Comparison of ENCODE assay signal across 9 cellular contexts in the genomic region with DNA sequence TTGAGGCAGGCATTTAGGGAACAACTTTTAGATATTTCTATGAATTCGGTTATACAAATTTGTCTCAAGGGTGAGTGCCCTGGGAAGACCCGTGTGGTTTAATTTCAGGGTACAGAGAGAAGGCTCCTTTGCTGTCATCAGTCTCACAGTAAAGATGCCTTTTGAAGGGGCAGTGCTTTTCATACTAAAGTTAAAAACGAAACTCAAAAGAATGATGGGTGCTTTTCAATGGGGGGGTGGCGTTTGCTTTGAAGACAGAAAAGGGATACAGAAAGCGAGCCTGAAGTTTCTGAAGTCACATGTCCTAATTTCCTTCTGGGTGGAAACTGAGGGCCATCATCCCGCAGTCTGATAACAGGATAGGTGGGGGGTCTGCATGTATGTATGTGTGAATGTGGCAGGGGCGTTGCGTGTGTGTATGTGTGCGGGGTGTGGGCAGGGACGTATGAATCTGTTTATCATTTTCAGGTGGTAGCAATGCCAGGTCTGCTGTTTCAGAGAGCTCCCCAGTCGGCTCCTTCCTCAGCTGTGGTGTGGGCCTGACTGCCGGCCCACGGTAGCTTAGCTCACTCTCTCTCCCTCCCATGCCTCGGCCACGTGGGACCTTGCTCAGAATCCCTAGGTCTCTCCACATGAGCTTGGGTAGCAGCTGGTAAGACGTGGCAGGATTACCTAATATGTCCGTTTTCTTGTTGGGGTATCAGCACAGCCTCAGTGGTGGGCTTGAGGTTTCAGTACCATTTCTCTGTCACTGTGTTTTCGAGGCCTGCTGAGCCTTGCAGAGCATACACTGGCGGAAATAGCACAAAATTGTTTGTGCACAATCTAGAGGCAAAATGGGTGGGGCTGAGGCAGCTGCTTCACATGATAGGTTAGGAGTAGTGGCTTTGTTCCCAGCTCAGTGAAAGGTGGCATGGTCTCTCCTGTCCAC. TPM values are rescaled to one million over a fixed set of nuclear protein-coding genes. Genes with fewer than 3 reads are reported as not detected.
DNase-seq lines count a peak whose midpoint lies in the region; ATAC-seq, FAIRE-seq and TF ChIP-seq lines count a peak whose summit lies in the region.
"Had no signal": no experiment of that assay in that cellular context is flagged by ENCODE, and none has a peak within 500 bp of the region (broad histone marks: within the 10 kb centered on the region; RNA-seq: fewer than 3 reads in every experiment).

No MANE protein-coding gene starts in this region.

- no peaks in the 10 kb centered on the region for H4K20me1 ChIP-seq in HepG2 (ENCODE audit: insufficient read depth, low read length)

- no peak overlapping the region for H2AFZ ChIP-seq in HepG2 (ENCODE audit: low read length)

- H3K9me3 ChIP-seq in liver (ENCODE audit: control insufficient read depth in 4 of 4, low read length in 3 of 4) (no peaks in the 10 kb centered on the region), HepG2 (ENCODE audit: low read length) (no peaks in the 10 kb centered on the region), T-helper 17 cell (ENCODE audit: control insufficient read depth, low read length, poor library complexity, severe bottlenecking) (no peaks in the 10 kb centered on the region)

- peak overlapping the region; percentile 94 for H3K27ac Mint-ChIP-seq in T-helper 17 cell
- H3K27ac Mint-ChIP-seq in effector memory CD8-positive, alpha-beta T cell: peak overlapping the region; percentile 81 to 97

- H3K27me3 ChIP-seq in liver (ENCODE audit: control insufficient read depth in 4 of 4, insufficient read depth in 4 of 4, low read length in 3 of 4) (no peaks in the 10 kb centered on the region), HepG2 (ENCODE audit: control insufficient read depth in 1 of 2, insufficient read depth in 2 of 2, low read length in 2 of 2) (peaks cover 0 to 49% of the 10 kb centered on the region in 2 experiments; a peak in 3 of 5 replicates)

- peak overlapping the region; percentile 23 to 53 for H3K27ac ChIP-seq in liver (ENCODE audit: low read depth in 1 of 2, low read length in 2 of 2)
- H3K27ac ChIP-seq in HepG2 (ENCODE audit: extremely low read length, insufficient read depth, low read length): no peak overlapping the region
- H3K27ac ChIP-seq in urinary bladder (ENCODE audit: low read depth): peak overlapping the region; percentile 28
- H3K27ac ChIP-seq: C4-2B had no signal

- H3K9me3 Mint-ChIP-seq in effector memory CD8-positive, alpha-beta T cell: no peaks in the 10 kb centered on the region

- no peak overlapping the region for H3K4me2 ChIP-seq in HepG2 (ENCODE audit: low read depth, low read length)

- TF ChIP-seq CTCF in liver (IDR thresholded peaks at IDR 0.05; ENCODE audit: low read depth, low read length, missing input control) (no peak), HepG2 (CRISPR knock-in tag; IDR thresholded peaks at IDR 0.05) (no peak)

- H3K27me3 Mint-ChIP-seq in T-helper 17 cell: no peaks in the 10 kb centered on the region
- no peaks in the 10 kb centered on the region for H3K27me3 Mint-ChIP-seq in effector memory CD8-positive, alpha-beta T cell

- H3K36me3 ChIP-seq in liver (ENCODE audit: control insufficient read depth in 4 of 4, insufficient read depth in 3 of 4, low read depth in 1 of 4, low read length in 3 of 4): no peaks in the 10 kb centered on the region
- no peaks in the 10 kb centered on the region for H3K36me3 ChIP-seq in HepG2 (replicated peaks in 1 of 2; ENCODE audit: control insufficient read depth in 1 of 2, insufficient read depth in 2 of 2, low read length in 2 of 2)
- no peaks in the 10 kb centered on the region for H3K36me3 ChIP-seq in urinary bladder (ENCODE audit: insufficient read depth)

- H3K4me3 Mint-ChIP-seq in T-helper 17 cell: peak overlapping the region; percentile 78
- peak overlapping the region; percentile 84 to 97 for H3K4me3 Mint-ChIP-seq in effector memory CD8-positive, alpha-beta T cell

- peaks cover 0 to 9% (median 3%) of the 10 kb centered on the region in 4 donors for H3K4me1 ChIP-seq in liver (ENCODE audit: control insufficient read depth in 4 of 4, insufficient read depth in 4 of 4, low read length in 3 of 4)
- no peaks in the 10 kb centered on the region for H3K4me1 ChIP-seq in HepG2 (ENCODE audit: insufficient read depth, low read length)
- H3K4me1 ChIP-seq in urinary bladder (ENCODE audit: insufficient read depth): peaks cover 2% of the 10 kb centered on the region

- no peak for TF ChIP-seq RAD21 in liver (IDR thresholded peaks at IDR 0.05)
- no peak for TF ChIP-seq RAD21 in HepG2 (CRISPR knock-in tag; IDR thresholded peaks at IDR 0.05)

- TF ChIP-seq POLR2A in HepG2 (IDR thresholded peaks at IDR 0.05; ENCODE audit: insufficient read depth in 1 of 2, low read depth in 2 of 2, low read length in 2 of 2): no peak

- H3K4me3 ChIP-seq in liver (ENCODE audit: low read depth in 1 of 3, low read length in 3 of 3) (no peak overlapping the region), HepG2 (replicated peaks in 1 of 3; ENCODE audit: insufficient read depth in 1 of 3, low read depth in 2 of 3, low read length in 3 of 3) (no peak overlapping the region), urinary bladder (ENCODE audit: low read depth, low read length) (no peak overlapping the region)

- H3K4me1 Mint-ChIP-seq in T-helper 17 cell: peaks cover 87% of the 10 kb centered on the region
- peaks cover 86 to 88% of the 10 kb centered on the region in 2 donors for H3K4me1 Mint-ChIP-seq in effector memory CD8-positive, alpha-beta T cell (ENCODE audit: low read depth in 2 of 2)

- intact Hi-C loops in HepG2 (cut with micrococcal nuclease; ENCODE audit: unreplicated experiment): no loop called here

- POLR2A ChIA-PET in HepG2 (lab: Yijun Ruan, JAX): no interaction called here

- whole genome bisulfite sequencing in liver: 80% methylated on average over 19 of the region's 19 CpGs
- WGBS in HepG2 (ENCODE audit: low lambda C conversion rate): 22% methylated on average over 15 of the region's 19 CpGs
- 89% methylated on average over 19 of the region's 19 CpGs for WGBS in urinary bladder

- ATAC-seq in HepG2: no peak
- peak; percentile 49 for ATAC-seq in T-helper 17 cell
- peak; percentile 31 for ATAC-seq in effector memory CD8-positive, alpha-beta T cell (replicated peaks)
- no peak for ATAC-seq in HG02981 (IDR thresholded peaks at IDR 0.05; ENCODE audit: unreplicated experiment)
- no peak for ATAC-seq in GM18873 (IDR thresholded peaks at IDR 0.05; ENCODE audit: low FRiP score, unreplicated experiment)
- no peak for ATAC-seq in GM19035 (IDR thresholded peaks at IDR 0.05; ENCODE audit: unreplicated experiment)

- BruUV-seq in HepG2 (replicated peaks; lab: Mats Ljungman, UMichigan): no TSS peak

- CTCF ChIA-PET in HepG2 (lab: Yijun Ruan, JAX; ENCODE audit: low intra/inter-chr PET ratio, low total read pairs): no interaction called here

- H3K36me3 Mint-ChIP-seq in T-helper 17 cell (ENCODE audit: low read depth): no peaks in the 10 kb centered on the region
- H3K36me3 Mint-ChIP-seq in effector memory CD8-positive, alpha-beta T cell (ENCODE audit: insufficient read depth): peaks cover 21% of the 10 kb centered on the region

- in situ Hi-C loops in HepG2 (cut with HindIII; ENCODE audit: extremely low pct_ligation_motif_present, low pct_unique_long_range_greater_than_20kb): no loop called here

- H3K79me2 ChIP-seq in HepG2 (ENCODE audit: insufficient read depth, low read length): no peaks in the 10 kb centered on the region

- TF ChIP-seq EP300 in HepG2 (IDR thresholded peaks at IDR 0.05; ENCODE audit: low read depth in 2 of 2, low read length in 2 of 2) (no peak), HepG2 (CRISPR knock-in tag; IDR thresholded peaks at IDR 0.05; ENCODE audit: borderline replicate concordance) (no peak)

- no peak for FAIRE-seq in HepG2 (lab: Jason Lieb, UNC)

- H3K9ac ChIP-seq in liver (ENCODE audit: low read depth in 1 of 2, low read length in 2 of 2) (peak overlapping the region in 1 of 2 donors; percentile 39), HepG2 (ENCODE audit: insufficient read depth, low read depth, low read length) (no peak overlapping the region)

- no peak for DNase-seq in HepG2 (ENCODE audit: low spot score)
- DNase-seq in T-helper 17 cell: peak in 2 of 3 donors; percentile 26 to 27
- peak; percentile 33 to 50 (median 36) for DNase-seq in effector memory CD8-positive, alpha-beta T cell

TF ChIP-seq in liver, 16 proteins besides CTCF, POLR2A, EP300 and RAD21 (continues in another document):
- no peak for TF ChIP-seq FOXA1 (IDR thresholded peaks at IDR 0.05)
- TF ChIP-seq JUND (IDR thresholded peaks at IDR 0.05): no peak
- no peak for TF ChIP-seq YY1 (IDR thresholded peaks at IDR 0.05)

TF ChIP-seq in HepG2, 621 proteins besides CTCF, POLR2A, EP300 and RAD21 (continues in another document):
- no peak for TF ChIP-seq RORA (CRISPR knock-in tag; IDR thresholded peaks at IDR 0.05)
- TF ChIP-seq ZNF468 (CRISPR knock-in tag; IDR thresholded peaks at IDR 0.05): no peak
- no peak for TF ChIP-seq TCF7L2 (IDR thresholded peaks at IDR 0.05; ENCODE audit: low read depth, low read length)
- no peak for TF ChIP-seq ZKSCAN5 (CRISPR knock-in tag; IDR thresholded peaks at IDR 0.05)
- TF ChIP-seq ZNF850 (CRISPR knock-in tag; conservative IDR thresholded peaks at IDR 0.05): no peak

RNA-seq across cellular contexts. Expression of a gene that starts 32.7 kb away (rescaled TPM):
- total RNA-seq in liver (1 to 10 TPM; 6.4 to 7.0 TPM), HepG2 (2016; rRNA removed; fragmentation: Illumina TruSeq; extraction: Trizol) (not detected in 2 replicates), T-helper 17 cell (10 to 100 TPM; 75.6 to 90.6 TPM), urinary bladder (5.2 TPM)
- polyA plus RNA-seq in liver (1 to 10 TPM; 3.5 to 4.2 TPM), HepG2 (2011; rRNA removed) (not detected in 2 replicates), urinary bladder (4.4 TPM)
- total RNA-seq in HepG2 (2016; cell fraction: cytosol; rRNA removed; fragmentation: Illumina TruSeq; extraction: Trizol; ENCODE audit: low read depth): not detected in 2 replicates
- not detected in 2 replicates for total RNA-seq in HepG2 (2016; cell fraction: insoluble cytoplasmic fraction; rRNA removed; fragmentation: Illumina TruSeq; extraction: Trizol)
- total RNA-seq in HepG2 (2016; cell fraction: membrane; rRNA removed; fragmentation: Illumina TruSeq; extraction: Trizol): not detected in 2 replicates
- not detected in 2 replicates for total RNA-seq in HepG2 (2016; cell fraction: nucleus; rRNA removed; fragmentation: Illumina TruSeq; extraction: Trizol)
- not detected in 2 replicates for polyA plus RNA-seq in HepG2 (2011; cell fraction: cytosol; rRNA removed)
- not detected in 2 replicates for polyA plus RNA-seq in HepG2 (2011; cell fraction: nucleus; rRNA removed)
- not detected in 2 replicates for polyA plus RNA-seq in HepG2 (2012)
- not detected in 2 replicates for polyA plus RNA-seq in HepG2 (2016; cell fraction: cytosol; fragmentation: Illumina TruSeq; extraction: Trizol; ENCODE audit: low read depth)
- not detected in 2 replicates for polyA plus RNA-seq in HepG2 (2016; cell fraction: insoluble cytoplasmic fraction; fragmentation: Illumina TruSeq; extraction: Trizol; ENCODE audit: low read depth)
- not detected in 2 replicates for polyA plus RNA-seq in HepG2 (2016; cell fraction: membrane; fragmentation: Illumina TruSeq; extraction: Trizol; ENCODE audit: low read depth)
- polyA plus RNA-seq in HepG2 (2016; cell fraction: nucleus; fragmentation: Illumina TruSeq; extraction: Trizol; ENCODE audit: insufficient read depth, low read depth): not detected in 2 replicates
- polyA minus RNA-seq in HepG2 (2011; rRNA and poly(A)+ RNA removed; ENCODE audit: low replicate concordance): 1.2 TPM in 1 of 2 replicates, not detected in the other
- polyA minus RNA-seq in HepG2 (2011; cell fraction: cytosol; rRNA and poly(A)+ RNA removed): not detected in 2 replicates
- polyA minus RNA-seq in HepG2 (2011; cell fraction: nucleus; rRNA and poly(A)+ RNA removed): not detected in 2 replicates

Comparison
In these comparisons a context has a peak if more than half of its experiments do, and no peak if none do; other contexts are left out.
1. ATAC-seq: peak in T-helper 17 cell (single experiment) and effector memory CD8-positive, alpha-beta T cell (single experiment); none in HepG2 (single experiment), HG02981 (single experiment), GM18873 (single experiment) and GM19035 (single experiment).
2. RNA of a gene that starts 32.7 kb away (total RNA-seq): 75.6 to 90.6 TPM in T-helper 17 cell; 6.4 to 7.0 TPM in liver, 5.2 TPM in urinary bladder (single experiment) and not detected in HepG2; every median in the first group is over 4 times any median in the second.